22 cellular contexts compared by ENCODE assay signal in genomic region chr12:113002155-113002554, GRCh38. TPM values are rescaled to one million over a fixed set of nuclear protein-coding genes. Genes with fewer than 3 reads are reported as not detected.
DNase-seq lines count a peak whose midpoint lies in the region; ATAC-seq, FAIRE-seq and TF ChIP-seq lines count a peak whose summit lies in the region.
"Had no signal": no experiment of that assay in that cellular context is flagged by ENCODE, and none has a peak within 500 bp of the region (broad histone marks: within the 10 kb centered on the region; RNA-seq: fewer than 3 reads in every experiment).

No MANE protein-coding gene starts in this region.

- POLR2A ChIA-PET in AG04450 (lab: Yijun Ruan, JAX), result no interaction called here

- peaks cover 6% of the 10 kb centered on the region for H3K27me3 ChIP-seq in AG04450 (ENCODE audit: control insufficient read depth, insufficient read depth, low read length)
- H3K27me3 ChIP-seq: neutrophil, right atrium auricular region had no signal

- H3K9me3 ChIP-seq in AG04450 (ENCODE audit: control insufficient read depth, insufficient read depth, low read length), result no peaks in the 10 kb centered on the region
- H3K9me3 ChIP-seq: neutrophil had no signal

- no peak for FAIRE-seq in D721Med (lab: Jason Lieb, UNC)
- FAIRE-seq: endometrium, TTC549 had no signal

- CTCF ChIA-PET in AG04450 (lab: Charles Lee), result interaction anchor here (1.3 kb wide), 2 partner anchors 9 to 47 kb away, joined by 4 to 13 read pairs; no protein-coding TSS in a partner anchor

- DNase-seq in AG04450 (ENCODE audit: low read depth, low spot score), result no peak
- DNase-seq in LHCN-M2 (ENCODE audit: low read depth), result peak; percentile 31
- no peak for DNase-seq in astrocyte of the spinal cord (ENCODE audit: low read depth, low spot score)
- DNase-seq in left lobe of liver (ENCODE audit: low spot score), result peak; percentile 74
- no peak for DNase-seq in D721Med (ENCODE audit: insufficient read length, low spot score)
- no peak for DNase-seq in stimulated activated CD4-positive, alpha-beta T cell treated with anti-CD3 and anti-CD28 coated beads, Interleukin-4, amount 100 ng/mL, for 1 hour
- DNase-seq in GM20000 (ENCODE audit: low spot score), result no peak
- DNase-seq in AML-193 (lab: John Stamatoyannopoulos, UW), result no peak
- DNase-seq: activated CD4-positive, alpha-beta T cell treated with anti-CD3 and anti-CD28 coated beads, Interleukin-2, amount 10 ng/mL, durations not matched to agents 7 days and 5 days; activated gamma-delta T cell treated with Interleukin-2 at 50 U/mL for 16 hours; amygdala; COR-L47; foreskin melanocyte; HCEC 1CT; Karpas-422; NCI-H146; stimulated activated naive CD8-positive, alpha-beta T cell treated with anti-CD3 and anti-CD28 coated beads, Interleukin-15, amount 100 ng/mL, for 72 hours had no signal

- H3K4me3 ChIP-seq in AG04450 (ENCODE audit: low read depth, low read length) (no peak overlapping the region), astrocyte of the spinal cord (ENCODE audit: low read depth, low read length) (no peak overlapping the region)
- H3K4me3 ChIP-seq: right atrium auricular region had no signal

- peak; percentile 99 for ATAC-seq in left lobe of liver
- ATAC-seq: stimulated activated naive CD8-positive, alpha-beta T cell treated with anti-CD3 and anti-CD28 coated beads, Interleukin-15, amount 100 ng/mL, for 72 hours had no signal

- in situ Hi-C loops in astrocyte of the spinal cord (cut with HindIII; ENCODE audit: low sequenced_read_pairs), result no loop called here

- 0 out of 2 replicates have a peak, but pooled peaks have one; percentile 4 for TF ChIP-seq CTCF in AG04450 (IDR thresholded peaks at IDR 0.05; ENCODE audit: low read depth, low read length)
- TF ChIP-seq CTCF in astrocyte of the spinal cord (IDR thresholded peaks at IDR 0.05; ENCODE audit: low read depth, low read length), result peak; percentile 4
- TF ChIP-seq CTCF in D721Med (IDR thresholded peaks at IDR 0.05; ENCODE audit: insufficient read depth, missing control alignments), result no peak
- TF ChIP-seq CTCF in GM20000 (IDR thresholded peaks at IDR 0.05; ENCODE audit: extremely low read depth, missing control alignments), result no peak

- H3K27ac ChIP-seq in AG04450 (ENCODE audit: low read depth, low read length), result no peak overlapping the region
- H3K27ac ChIP-seq: neutrophil, right atrium auricular region had no signal

RNA-seq across cellular contexts. Expression of gene OAS2, which starts 23.8 kb away (rescaled TPM):
- polyA plus RNA-seq in AG04450 (2011; rRNA removed), result 0.12 and 0.21 TPM in 2 replicates
- 0.09 and 0.30 TPM in 2 replicates for polyA minus RNA-seq in AG04450 (2011; rRNA and poly(A)+ RNA removed)
- total RNA-seq in LHCN-M2 (2014; rRNA removed), result 2.9 and 9.9 TPM in 2 replicates
- 0.38 TPM for polyA plus RNA-seq in LHCN-M2 (2012)
- 6.4 TPM for total RNA-seq in left lobe of liver
- total RNA-seq: G401 had no signal

RNA-seq across cellular contexts. Expression of gene DTX1, which starts 54.4 kb away (rescaled TPM):
- polyA plus RNA-seq in AG04450 (2011; rRNA removed), result 0.05 and 0.25 TPM in 2 replicates
- polyA minus RNA-seq in AG04450 (2011; rRNA and poly(A)+ RNA removed), result not detected in 2 replicates
- total RNA-seq in LHCN-M2 (2014; rRNA removed) (0.11 TPM in 1 of 2 replicates, not detected in the other), left lobe of liver (24.5 TPM)
- polyA plus RNA-seq in LHCN-M2 (2012), result not detected

Comparison
In these comparisons a context has a peak if more than half of its experiments do, and no peak if none do; other contexts are left out.
1. DNase-seq: peak in LHCN-M2 (single experiment) and left lobe of liver (single experiment); none in AG04450 (single experiment), astrocyte of the spinal cord (single experiment), D721Med (single experiment), stimulated activated CD4-positive, alpha-beta T cell treated with anti-CD3 and anti-CD28 coated beads, Interleukin-4, amount 100 ng/mL, for 1 hour (single experiment), GM20000 (single experiment) and AML-193 (0 of 2).
2. CTCF ChIP-seq: peak in AG04450 (single experiment) and astrocyte of the spinal cord (single experiment); none in D721Med (single experiment) and GM20000 (single experiment).
3. RNA of gene DTX1, which starts 54.4 kb away (total RNA-seq): 24.5 TPM in left lobe of liver (single experiment); 0.11 TPM in LHCN-M2; every median in the first group is over 10 times any median in the second.